Comparison of ENCODE assay signal across 8 cellular contexts in the genomic region with DNA sequence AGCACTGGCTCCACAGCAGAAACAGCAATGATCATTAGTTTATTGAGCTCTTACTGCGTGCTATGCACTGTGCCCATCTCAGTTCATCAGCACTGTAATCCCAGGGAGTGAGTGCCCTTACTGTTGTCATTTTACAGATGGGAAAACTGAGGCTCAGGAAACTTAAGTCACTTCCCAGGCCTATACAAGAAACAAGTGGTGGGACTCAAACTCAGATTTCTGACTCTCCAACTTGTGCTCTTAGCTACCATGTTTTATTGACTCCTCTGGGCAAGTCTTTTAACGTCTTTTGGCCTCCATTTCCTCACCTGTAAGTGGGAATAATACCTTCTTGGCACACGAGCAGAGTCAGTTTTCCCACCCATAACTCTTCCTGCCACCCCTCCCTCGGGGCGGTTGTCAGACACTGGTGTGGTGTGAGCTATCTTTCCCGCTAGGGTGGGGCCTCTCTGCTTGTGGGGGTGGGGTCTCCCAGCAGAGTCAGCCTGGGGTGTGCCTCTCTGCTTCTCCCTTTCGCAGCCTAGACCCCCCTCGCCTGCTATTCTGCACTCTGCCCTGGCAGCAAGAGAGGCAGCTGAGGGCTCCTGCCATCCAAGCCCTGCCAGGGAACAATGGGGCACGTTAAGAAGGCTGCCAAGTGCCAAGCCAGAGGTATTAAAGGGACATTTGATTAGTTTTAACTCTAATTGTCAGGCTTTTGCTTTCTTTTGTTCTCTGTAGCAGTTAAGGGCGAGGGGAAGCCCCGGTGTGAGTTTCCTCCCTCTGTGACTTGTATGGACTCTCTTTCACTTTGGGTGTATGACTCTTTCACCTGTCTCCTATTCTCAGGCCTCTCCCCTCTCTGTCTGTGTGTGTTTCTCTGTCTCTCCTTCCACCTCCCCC. TPM values are rescaled to one million over a fixed set of nuclear protein-coding genes. Genes with fewer than 3 reads are reported as not detected.
DNase-seq lines count a peak whose midpoint lies in the region; ATAC-seq and TF ChIP-seq lines count a peak whose summit lies in the region.

No MANE protein-coding gene starts in this region.

- no peaks in the 10 kb centered on the region for H3K27me3 Mint-ChIP-seq in chondrocyte (ENCODE audit: low read depth)

- DNase-seq in OCI-M1 (lab: John Stamatoyannopoulos, UW) (peak; percentile 61), chondrocyte (ENCODE audit: low spot score) (no peak), thyroid gland (peak; percentile 44 to 53), upper lobe of right lung (no peak), KG1 (lab: John Stamatoyannopoulos, UW) (no peak), sciatic nerve (ENCODE audit: low spot score) (no peak)

- intact Hi-C loops in thyroid gland (cut with DNase I) (no loop called here), upper lobe of right lung (cut with DNase I) (loop anchor here (10.0 kb wide), 1 partner anchor 202 kb away; no protein-coding TSS in a partner anchor), sciatic nerve (cut with DNase I) (no loop called here)

- no peak overlapping the region for H3K27ac ChIP-seq in thyroid gland
- H3K27ac ChIP-seq in upper lobe of right lung: no peak overlapping the region

- no peaks in the 10 kb centered on the region for H3K9me3 Mint-ChIP-seq in chondrocyte (ENCODE audit: low read depth)

- peaks cover 27 to 41% of the 10 kb centered on the region in 2 donors for H3K4me1 ChIP-seq in thyroid gland
- peaks cover 12% of the 10 kb centered on the region for H3K4me1 ChIP-seq in upper lobe of right lung

- peaks cover 88% of the 10 kb centered on the region for H3K4me1 Mint-ChIP-seq in chondrocyte (ENCODE audit: low read depth)

- no peak for TF ChIP-seq POLR2A in thyroid gland (IDR thresholded peaks at IDR 0.05)

- H3K27me3 ChIP-seq in thyroid gland (no peaks in the 10 kb centered on the region), upper lobe of right lung (no peaks in the 10 kb centered on the region)

- no peaks in the 10 kb centered on the region for H3K36me3 ChIP-seq in thyroid gland
- peaks cover 4% of the 10 kb centered on the region for H3K36me3 ChIP-seq in upper lobe of right lung

- no peak for TF ChIP-seq CTCF in chondrocyte (IDR thresholded peaks at IDR 0.05)
- no peak for TF ChIP-seq CTCF in thyroid gland (IDR thresholded peaks at IDR 0.05)
- no peak for TF ChIP-seq CTCF in upper lobe of right lung (IDR thresholded peaks at IDR 0.05)

- peaks cover 20% of the 10 kb centered on the region for H3K36me3 Mint-ChIP-seq in chondrocyte (ENCODE audit: low read depth)

- no peaks in the 10 kb centered on the region for H3K9me3 ChIP-seq in thyroid gland
- H3K9me3 ChIP-seq in upper lobe of right lung: no peaks in the 10 kb centered on the region

- ATAC-seq in GM18868 (IDR thresholded peaks at IDR 0.05; ENCODE audit: unreplicated experiment): peak; percentile 87
- ATAC-seq in HG02759 (IDR thresholded peaks at IDR 0.05; ENCODE audit: unreplicated experiment): peak; percentile 89
- ATAC-seq in upper lobe of right lung: no peak
- no peak for ATAC-seq in sciatic nerve

- 54 to 61% methylated on average over 11 of the region's 11 CpGs for WGBS in thyroid gland, 2 donors

- no peak overlapping the region for H3K4me3 Mint-ChIP-seq in chondrocyte (ENCODE audit: unreplicated experiment)

- peak overlapping the region; percentile 66 for H3K27ac Mint-ChIP-seq in chondrocyte (ENCODE audit: unreplicated experiment)

- H3K4me3 ChIP-seq in thyroid gland (replicated peaks in 1 of 3) (no peak overlapping the region), upper lobe of right lung (no peak overlapping the region)

RNA-seq across cellular contexts. Expression of a gene that starts 12.1 kb away (rescaled TPM):
- total RNA-seq in chondrocyte (155 to 220 TPM (median 157 TPM) in 3 replicates), thyroid gland (10 to 100 TPM; 33.3 to 69.6 (median 58.1) TPM), upper lobe of right lung (93.8 TPM), sciatic nerve (29.0 TPM)

Comparison
In these comparisons a context has a peak if more than half of its experiments do, and no peak if none do; other contexts are left out.
1. ATAC-seq: peak in GM18868 (single experiment) and HG02759 (single experiment); none in upper lobe of right lung (single experiment) and sciatic nerve (single experiment).
2. DNase-seq: peak in OCI-M1 (single experiment) and thyroid gland (2 of 2); none in chondrocyte (single experiment), upper lobe of right lung (single experiment), KG1 (single experiment) and sciatic nerve (single experiment).